1 cellular context compared by ENCODE assay signal in genomic region chr22:21499623-21500506, GRCh38. TPM values are rescaled to one million over a fixed set of nuclear protein-coding genes. Genes with fewer than 3 reads are reported as not detected.
"Had no signal": no experiment of that assay in that cellular context is flagged by ENCODE, and none has a peak within 500 bp of the region (broad histone marks: within the 10 kb centered on the region; RNA-seq: fewer than 3 reads in every experiment).

No MANE protein-coding gene starts in this region.

RNA-seq across cellular contexts. Expression of gene RIMBP3C, which starts 51.4 kb away (rescaled TPM):
- total RNA-seq: RPMI7951 had no signal
